32 cellular contexts compared by ENCODE assay signal in genomic region chr17:58283674-58284612, GRCh38. TPM values are rescaled to one million over a fixed set of nuclear protein-coding genes. Genes with fewer than 3 reads are reported as not detected.
DNase-seq lines count a peak whose midpoint lies in the region; ATAC-seq, FAIRE-seq and TF ChIP-seq lines count a peak whose summit lies in the region.
"Had no signal": no experiment of that assay in that cellular context is flagged by ENCODE, and none has a peak within 500 bp of the region (broad histone marks: within the 10 kb centered on the region; RNA-seq: fewer than 3 reads in every experiment).

No MANE protein-coding gene starts in this region.

- H3K4me1 Mint-ChIP-seq in GM23338 (peaks cover 23% of the 10 kb centered on the region), progenitor cell of endocrine pancreas (ENCODE audit: low read depth) (no peaks in the 10 kb centered on the region)
- H3K4me1 Mint-ChIP-seq: central memory CD8-positive, alpha-beta T cell had no signal

- H3K4ac ChIP-seq in H1 (replicated peaks; ENCODE audit: insufficient read length, low read depth, low read length) = no peak overlapping the region

- H3K23ac ChIP-seq in H1 (ENCODE audit: insufficient read length) = no peak overlapping the region

- H2BK120ac ChIP-seq in H1 (replicated peaks; ENCODE audit: low read depth, low read length) = no peak overlapping the region

- no peak for TF ChIP-seq POLR2A in H1 (IDR thresholded peaks at IDR 0.05; ENCODE audit: control extremely low read depth in 1 of 2, low read depth in 2 of 2, low read length in 2 of 2)
- no peak for TF ChIP-seq POLR2A in sigmoid colon (IDR thresholded peaks at IDR 0.05)
- TF ChIP-seq POLR2A in upper lobe of left lung (IDR thresholded peaks at IDR 0.05) = no peak

- no peak for TF ChIP-seq EP300 in H1 (IDR thresholded peaks at IDR 0.05; ENCODE audit: borderline replicate concordance in 1 of 2, low read depth in 2 of 2, low read length in 2 of 2)
- no peak for TF ChIP-seq EP300 in sigmoid colon (IDR thresholded peaks at IDR 0.05)
- no peak for TF ChIP-seq EP300 in upper lobe of left lung (IDR thresholded peaks at IDR 0.05)

- H3K4me2 ChIP-seq in GM23338 (no peak overlapping the region), H1 (ENCODE audit: insufficient read depth in 1 of 2, low read depth in 2 of 2, low read length in 2 of 2) (peak overlapping the region; percentile 9; a peak in 1 of 4 replicates)

- H3K9ac ChIP-seq in H1 (replicated peaks in 1 of 4; ENCODE audit: extremely low read depth in 1 of 4, low read depth in 3 of 4, low read length in 3 of 4) = no peak overlapping the region

- intact Hi-C loops in sigmoid colon (cut with DNase I) = no loop called here

- POLR2A ChIA-PET in H1 (lab: Charles Lee; ENCODE audit: partially characterized antibody) = interaction anchor here (0.9 to 2.5 kb wide), 10 partner anchors 10 to 348 kb away, joined by 3 to 9 read pairs (median 4); partner anchors contain the start of genes MTMR4 and RNF43

- peaks cover 5% of the 10 kb centered on the region; the same call in 1 of the 2 replicates for H3K9me2 ChIP-seq in GM23338 (ENCODE audit: insufficient read depth)

- H3F3A ChIP-seq in GM23338 (replicated peaks; ENCODE audit: low read depth) = no peaks in the 10 kb centered on the region

- H3K79me2 ChIP-seq in GM23338 (replicated peaks; ENCODE audit: insufficient read depth) = no peaks in the 10 kb centered on the region
- H3K79me2 ChIP-seq in H1 (ENCODE audit: control insufficient read depth in 1 of 2, insufficient read depth in 2 of 2, low read length in 2 of 2) = no peaks in the 10 kb centered on the region

- H3K9me3 Mint-ChIP-seq in GM23338 = no peaks in the 10 kb centered on the region
- no peaks in the 10 kb centered on the region for H3K9me3 Mint-ChIP-seq in progenitor cell of endocrine pancreas (ENCODE audit: low read depth)
- H3K9me3 Mint-ChIP-seq: activated T-helper 2 cell treated with anti-CD3 and anti-CD28 coated beads, Interferon-gamma antibody, Interleukin-2, Interleukin-4, amounts not matched to agents 10 μg/mL and 5 μg/mL and 100 μg/mL, durations not matched to agents 14 hours and 24 hours and 36 hours; central memory CD8-positive, alpha-beta T cell had no signal

- FAIRE-seq in H1 (lab: Jason Lieb, UNC) = no peak
- FAIRE-seq: A204.1, GM18507, small intestine, TTC549 had no signal

- peaks cover 10% of the 10 kb centered on the region for H3K27me3 Mint-ChIP-seq in GM23338 (ENCODE audit: insufficient read depth, low read depth, poor library complexity)
- peaks cover 29% of the 10 kb centered on the region for H3K27me3 Mint-ChIP-seq in progenitor cell of endocrine pancreas

- H3K4me3 ChIP-seq in GM23338 = no peak overlapping the region
- no peak overlapping the region for H3K4me3 ChIP-seq in H1 (ENCODE audit: extremely low read depth in 1 of 4, insufficient read depth in 2 of 4, low read depth in 3 of 4, low read length in 4 of 4)
- no peak overlapping the region for H3K4me3 ChIP-seq in sigmoid colon
- no peak overlapping the region for H3K4me3 ChIP-seq in upper lobe of left lung
- H3K4me3 ChIP-seq: ascending aorta, dorsolateral prefrontal cortex, mucosa of descending colon, psoas muscle, SJSA1 had no signal

- H2BK5ac ChIP-seq in H1 (ENCODE audit: low read depth, low read length) = peak overlapping the region; percentile 48; the same call in 1 of the 2 replicates

- CTCF ChIA-PET in H1 (lab: Charles Lee; ENCODE audit: partially characterized antibody) = interaction anchor here (0.9 to 2.3 kb wide), 13 partner anchors 10 to 152 kb away, joined by 3 to 14 read pairs (median 4); partner anchors contain the start of gene RNF43

- H3K27ac Mint-ChIP-seq in GM23338 (no peak overlapping the region), progenitor cell of endocrine pancreas (no peak overlapping the region)
- H3K27ac Mint-ChIP-seq: activated naive CD8-positive, alpha-beta T cell; activated T-helper 2 cell treated with anti-CD3 and anti-CD28 coated beads, Interferon-gamma antibody, Interleukin-2, Interleukin-4, amounts not matched to agents 10 μg/mL and 5 μg/mL and 100 μg/mL, durations not matched to agents 14 hours and 24 hours and 36 hours had no signal

- H3K56ac ChIP-seq in H1 (replicated peaks; ENCODE audit: insufficient read length, low read depth, low read length) = no peak overlapping the region

- no peak overlapping the region for H3K14ac ChIP-seq in H1 (ENCODE audit: insufficient read length)

- H3K27me3 ChIP-seq in GM23338 (ENCODE audit: insufficient read depth) (peaks cover 18% of the 10 kb centered on the region), H1 (replicated peaks in 1 of 4; ENCODE audit: control insufficient read depth in 3 of 4, extremely low read depth in 1 of 4, insufficient read depth in 3 of 4, low read length in 3 of 4) (peaks cover 0 to 4% (median 0%) of the 10 kb centered on the region in 4 experiments; a peak in 2 of 7 replicates), sigmoid colon (peaks cover 0 to 29% (median 11%) of the 10 kb centered on the region in 3 donors), upper lobe of left lung (peaks cover 0 to 5% (median 0%) of the 10 kb centered on the region in 4 donors)
- H3K27me3 ChIP-seq: ascending aorta had no signal

- H3K27ac ChIP-seq in GM23338 (ENCODE audit: low read depth) = no peak overlapping the region
- H3K27ac ChIP-seq in H1 (ENCODE audit: low read depth, low read length) = no peak overlapping the region
- no peak overlapping the region for H3K27ac ChIP-seq in sigmoid colon
- H3K27ac ChIP-seq in upper lobe of left lung = no peak overlapping the region
- H3K27ac ChIP-seq: ascending aorta, dorsolateral prefrontal cortex, psoas muscle, SJSA1 had no signal

- no peak overlapping the region for H4K5ac ChIP-seq in H1 (ENCODE audit: insufficient read length, low read depth, low read length)

- H3K4me1 ChIP-seq in GM23338 (ENCODE audit: insufficient read depth) (peaks cover 20% of the 10 kb centered on the region; the same call in 1 of the 2 replicates), H1 (replicated peaks in 1 of 4; ENCODE audit: control insufficient read depth in 3 of 4, insufficient read depth in 4 of 4, low read length in 3 of 4) (peaks cover 0 to 8% (median 4%) of the 10 kb centered on the region in 4 experiments; a peak in 5 of 7 replicates), sigmoid colon (peaks cover 0 to 5% (median 2%) of the 10 kb centered on the region in 4 donors), upper lobe of left lung (peaks cover 3 to 8% (median 5%) of the 10 kb centered on the region in 4 donors)
- H3K4me1 ChIP-seq: ascending aorta, BE2C, psoas muscle, SJSA1 had no signal

- peak overlapping the region; percentile 9 for H3K18ac ChIP-seq in H1 (ENCODE audit: extremely low read depth, low read length)

- no peak overlapping the region; the same call in 1 of the 2 replicates for H2BK15ac ChIP-seq in H1 (ENCODE audit: low read length)

- no peaks in the 10 kb centered on the region for H3K36me3 ChIP-seq in GM23338 (ENCODE audit: insufficient read depth)
- no peaks in the 10 kb centered on the region for H3K36me3 ChIP-seq in H1 (ENCODE audit: control insufficient read depth in 2 of 4, insufficient read depth in 4 of 4, low read length in 3 of 4)
- H3K36me3 ChIP-seq in sigmoid colon = no peaks in the 10 kb centered on the region
- no peaks in the 10 kb centered on the region for H3K36me3 ChIP-seq in upper lobe of left lung
- H3K36me3 ChIP-seq: ascending aorta, BE2C, SJSA1 had no signal

- no peaks in the 10 kb centered on the region for H3K79me1 ChIP-seq in H1 (ENCODE audit: low read depth, low read length)

- H4K91ac ChIP-seq in H1 (replicated peaks; ENCODE audit: insufficient read length, low read length) = peak overlapping the region; percentile 23

- no peaks in the 10 kb centered on the region for H3K9me3 ChIP-seq in H1 (ENCODE audit: insufficient read depth in 2 of 2, low read depth in 1 of 2, low read length in 1 of 2)
- no peaks in the 10 kb centered on the region for H3K9me3 ChIP-seq in sigmoid colon
- H3K9me3 ChIP-seq in upper lobe of left lung = no peaks in the 10 kb centered on the region
- H3K9me3 ChIP-seq: ascending aorta, BE2C, mucosa of descending colon, psoas muscle, SJSA1 had no signal

- H3K4me3 Mint-ChIP-seq in GM23338 (no peak overlapping the region), progenitor cell of endocrine pancreas (ENCODE audit: low read depth) (no peak overlapping the region)
- H3K4me3 Mint-ChIP-seq: activated naive CD8-positive, alpha-beta T cell; central memory CD8-positive, alpha-beta T cell had no signal

- peak overlapping the region; percentile 75; the same call in 1 of the 2 replicates for H2BK12ac ChIP-seq in H1 (ENCODE audit: low read depth, low read length)

- H2AK5ac ChIP-seq in H1 (ENCODE audit: low read depth, low read length) = no peak overlapping the region

- H4K20me1 ChIP-seq in GM23338 (replicated peaks; ENCODE audit: insufficient read depth) = no peaks in the 10 kb centered on the region
- H4K20me1 ChIP-seq in H1 (replicated peaks in 1 of 2; ENCODE audit: control insufficient read depth in 1 of 2, insufficient read depth in 2 of 2, low read length in 2 of 2) = no peaks in the 10 kb centered on the region

- WGBS in H1 (ENCODE audit: extremely low coverage in 1 of 2, insufficient coverage in 1 of 2, insufficient read length in 1 of 2, insufficient replicate concordance in 2 of 2, low coverage in 1 of 2, low lambda C conversion rate in 2 of 2, missing lambda C conversion rate in 1 of 2), 2 experiments = 70% methylated on average over 12 of the region's 12 CpGs; no CpG with 5 or more reads in 1 of the 2 experiments
- 75 to 77% methylated on average over 12 of the region's 12 CpGs for WGBS in sigmoid colon, 2 donors
- WGBS in upper lobe of left lung, 2 donors = 58 to 63% methylated on average over 11 to 12 of the region's 12 CpGs

- DNase-seq in NCI-H510A treated with DMSO at 0.1 percent for 48 hours (lab: John Stamatoyannopoulos, UW) = peak; percentile 21
- DNase-seq in NCI-H510A (lab: John Stamatoyannopoulos, UW) = no peak
- DNase-seq in GM23338 (ENCODE audit: low spot score) = no peak
- no peak for DNase-seq in H1 (ENCODE audit: low read depth in 1 of 2, low spot score in 2 of 2)
- peak; percentile 18 for DNase-seq in sigmoid colon
- no peak for DNase-seq in upper lobe of left lung
- no peak for DNase-seq in progenitor cell of endocrine pancreas (ENCODE audit: low spot score, unreplicated experiment)
- DNase-seq: activated CD4-positive, alpha-beta T cell treated with anti-CD3 and anti-CD28 coated beads for 4 hours; BE2C; mucosa of descending colon; NCI-H2029; NCI-H446 treated with DMSO at 0.1 percent for 48 hours; NK-92 treated with Interleukin-12 subunit alpha and Interleukin-12 subunit beta, amount 100 ng/mL, for 24 hours; psoas muscle; small intestine; stimulated activated CD4-positive, alpha-beta T cell treated with anti-CD3 and anti-CD28 coated beads, Interleukin-2, amount 100 ng/mL, for 24 hours; stimulated activated naive CD4-positive, alpha-beta T cell; T-helper 1 cell had no signal

- TF ChIP-seq CTCF in GM23338 (conservative IDR thresholded peaks at IDR 0.05; ENCODE audit: low read depth in 2 of 2) (no peak), H1 (IDR thresholded peaks at IDR 0.05; ENCODE audit: control extremely low read depth in 1 of 3, insufficient read depth in 1 of 3, low read depth in 1 of 3, low read length in 3 of 3) (no peak), sigmoid colon (IDR thresholded peaks at IDR 0.05) (no peak), upper lobe of left lung (IDR thresholded peaks at IDR 0.05) (no peak), progenitor cell of endocrine pancreas (IDR thresholded peaks at IDR 0.05; ENCODE audit: unreplicated experiment) (no peak)

- no peaks in the 10 kb centered on the region for H3K23me2 ChIP-seq in H1 (ENCODE audit: low read depth, low read length)

- peak; percentile 10 for ATAC-seq in GM23338
- ATAC-seq in GM21515 (IDR thresholded peaks at IDR 0.05; ENCODE audit: unreplicated experiment) = no peak
- no peak for ATAC-seq in upper lobe of left lung (ENCODE audit: low FRiP score in 2 of 2)
- ATAC-seq: mucosa of descending colon, psoas muscle had no signal

- no peaks in the 10 kb centered on the region for H3K36me3 Mint-ChIP-seq in GM23338 (ENCODE audit: low read depth)
- H3K36me3 Mint-ChIP-seq in progenitor cell of endocrine pancreas (ENCODE audit: insufficient read depth) = no peaks in the 10 kb centered on the region
- H3K36me3 Mint-ChIP-seq: activated naive CD8-positive, alpha-beta T cell had no signal

- peak overlapping the region; percentile 23; the same call in 1 of the 2 replicates for H2BK20ac ChIP-seq in H1 (ENCODE audit: low read length)

- no peak overlapping the region for H4K8ac ChIP-seq in H1 (ENCODE audit: extremely low read depth, insufficient read depth, low read length)

- H2AFZ ChIP-seq in GM23338 = peak overlapping the region; percentile 67
- H2AFZ ChIP-seq in H1 (ENCODE audit: low read length) = peak overlapping the region; percentile 5; the same call in 1 of the 2 replicates

- no peak for TF ChIP-seq RAD21 in H1 (IDR thresholded peaks at IDR 0.05 in 1 of 2, conservative IDR thresholded peaks at IDR 0.05 in 1 of 2; ENCODE audit: low read depth in 2 of 2, low read length in 2 of 2)

RNA-seq across cellular contexts. Expression of gene MPO, which starts 3.2 kb away (rescaled TPM):
- total RNA-seq in GM23338 (2014; rRNA removed; shearing (Covaris generic)) = 0.12 TPM in 1 of 2 replicates, not detected in the other
- 0.08 TPM in 1 of 2 replicates, not detected in the other for polyA plus RNA-seq in GM23338 (2016; fragmentation: Nextera tagmentation; extraction: Ambion mirVana)
- total RNA-seq in H1 (2021; fragmentation: NEBNext Ultra II Directional; extraction: Animal tissue kit (Norgen Biotek cat#: 25700)) = 0.74 TPM in 1 of 2 replicates, not detected in the other
- 0.06 and 0.13 TPM in 2 replicates for polyA plus RNA-seq in H1 (2011; rRNA removed)
- 0.08 TPM for polyA plus RNA-seq in H1 (2011; cell fraction: cytosol; rRNA removed)
- polyA plus RNA-seq in H1 (2011; cell fraction: nucleus; rRNA removed) = 0.61 TPM
- polyA plus RNA-seq in H1 (2012, experiment 1 of 2) = not detected in 4 replicates
- 0.04 TPM for polyA plus RNA-seq in H1 (2012, experiment 2 of 2)
- polyA plus RNA-seq in H1 (2013, experiment 1 of 2) = 0.04 TPM
- 0.09 TPM for polyA plus RNA-seq in H1 (2013, experiment 2 of 2)
- not detected in 2 replicates for polyA minus RNA-seq in H1 (2011; rRNA and poly(A)+ RNA removed)
- polyA minus RNA-seq in H1 (2011; cell fraction: cytosol; rRNA and poly(A)+ RNA removed) = not detected
- polyA minus RNA-seq in H1 (2011; cell fraction: nucleus; rRNA and poly(A)+ RNA removed) = not detected
- under 1 TPM in 1 of 4 donors, not detected in 3; 0.36 TPM for total RNA-seq in sigmoid colon
- polyA plus RNA-seq in sigmoid colon = under 1 TPM in 1 of 3 donors, not detected in 2; 0.44 TPM
- 1 to 10 TPM in 4 of 6 donors, under 1 TPM in 2; 0.71 to 4.6 (median 1.0) TPM for total RNA-seq in upper lobe of left lung
- total RNA-seq in progenitor cell of endocrine pancreas = not detected in 2 replicates
- total RNA-seq: activated T-helper 2 cell treated with anti-CD3 and anti-CD28 coated beads, Interferon-gamma antibody, Interleukin-2, Interleukin-4, amounts not matched to agents 10 μg/mL and 5 μg/mL and 100 μg/mL, durations not matched to agents 14 hours and 24 hours and 36 hours; epithelial cell of proximal tubule; fibroblast of villous mesenchyme; SJSA1 had no signal
- polyA plus RNA-seq: neural cell had no signal

RNA-seq across cellular contexts. Expression of gene TSPOAP1, which starts 44.7 kb away (rescaled TPM):
- total RNA-seq in GM23338 (2014; rRNA removed; shearing (Covaris generic)) = 11.8 and 12.9 TPM in 2 replicates
- polyA plus RNA-seq in GM23338 (2016; fragmentation: Nextera tagmentation; extraction: Ambion mirVana) (6.3 and 7.3 TPM in 2 replicates), H1 (2011; rRNA removed) (7.6 and 9.8 TPM in 2 replicates), sigmoid colon (1 to 10 TPM in 2 of 3 donors, under 1 TPM in 1; 0.69 to 7.2 (median 3.6) TPM)
- 9.2 and 9.8 TPM in 2 replicates for total RNA-seq in H1 (2021; fragmentation: NEBNext Ultra II Directional; extraction: Animal tissue kit (Norgen Biotek cat#: 25700))
- 13.8 TPM for polyA plus RNA-seq in H1 (2011; cell fraction: cytosol; rRNA removed)
- 69.7 TPM for polyA plus RNA-seq in H1 (2011; cell fraction: nucleus; rRNA removed)
- polyA plus RNA-seq in H1 (2012, experiment 1 of 2) = 14.7 to 18.9 TPM (median 15.9 TPM) in 4 replicates
- polyA plus RNA-seq in H1 (2012, experiment 2 of 2) = 6.2 TPM
- 4.8 TPM for polyA plus RNA-seq in H1 (2013, experiment 1 of 2)
- polyA plus RNA-seq in H1 (2013, experiment 2 of 2) = 4.1 TPM
- 2.9 and 6.6 TPM in 2 replicates for polyA minus RNA-seq in H1 (2011; rRNA and poly(A)+ RNA removed)
- 5.8 TPM for polyA minus RNA-seq in H1 (2011; cell fraction: cytosol; rRNA and poly(A)+ RNA removed)
- polyA minus RNA-seq in H1 (2011; cell fraction: nucleus; rRNA and poly(A)+ RNA removed) = 8.9 TPM
- total RNA-seq in sigmoid colon (10 to 100 TPM; 12.5 to 28.4 (median 17.0) TPM), upper lobe of left lung (10 to 100 TPM; 14.0 to 50.3 (median 24.1) TPM), progenitor cell of endocrine pancreas (101 and 105 TPM in 2 replicates)

RNA-seq across cellular contexts. Expression of gene LPO, which starts 45.6 kb away (rescaled TPM):
- total RNA-seq in GM23338 (2014; rRNA removed; shearing (Covaris generic)) = 0.35 and 0.62 TPM in 2 replicates
- 0.13 and 0.50 TPM in 2 replicates for polyA plus RNA-seq in GM23338 (2016; fragmentation: Nextera tagmentation; extraction: Ambion mirVana)
- 0.44 and 0.52 TPM in 2 replicates for total RNA-seq in H1 (2021; fragmentation: NEBNext Ultra II Directional; extraction: Animal tissue kit (Norgen Biotek cat#: 25700))
- polyA plus RNA-seq in H1 (2011; rRNA removed) = 0.38 and 0.46 TPM in 2 replicates
- 0.40 TPM for polyA plus RNA-seq in H1 (2011; cell fraction: cytosol; rRNA removed)
- polyA plus RNA-seq in H1 (2011; cell fraction: nucleus; rRNA removed) = 0.23 TPM
- 0.17 to 0.61 TPM (median 0.40 TPM) in 4 replicates for polyA plus RNA-seq in H1 (2012, experiment 1 of 2)
- polyA plus RNA-seq in H1 (2012, experiment 2 of 2) = 0.17 TPM
- 0.20 TPM for polyA plus RNA-seq in H1 (2013, experiment 1 of 2)
- 0.26 TPM for polyA plus RNA-seq in H1 (2013, experiment 2 of 2)
- polyA minus RNA-seq in H1 (2011; rRNA and poly(A)+ RNA removed) = 0.51 and 0.85 TPM in 2 replicates
- polyA minus RNA-seq in H1 (2011; cell fraction: cytosol; rRNA and poly(A)+ RNA removed) = not detected
- not detected for polyA minus RNA-seq in H1 (2011; cell fraction: nucleus; rRNA and poly(A)+ RNA removed)
- not detected for total RNA-seq in sigmoid colon
- polyA plus RNA-seq in sigmoid colon = not detected
- not detected for total RNA-seq in upper lobe of left lung
- total RNA-seq in progenitor cell of endocrine pancreas = 0.16 TPM in 1 of 2 replicates, not detected in the other
- total RNA-seq: activated T-helper 2 cell treated with anti-CD3 and anti-CD28 coated beads, Interferon-gamma antibody, Interleukin-2, Interleukin-4, amounts not matched to agents 10 μg/mL and 5 μg/mL and 100 μg/mL, durations not matched to agents 14 hours and 24 hours and 36 hours; ascending aorta; epithelial cell of proximal tubule; fibroblast of villous mesenchyme; liver; mucosa of descending colon; psoas muscle; SJSA1 had no signal
- polyA plus RNA-seq: liver, neural cell had no signal

Comparison
In these comparisons a context has a peak if more than half of its experiments do, and no peak if none do; other contexts are left out.
1. DNase-seq: peak in NCI-H510A treated with DMSO at 0.1 percent for 48 hours (single experiment) and sigmoid colon (single experiment); none in NCI-H510A (single experiment), GM23338 (single experiment), H1 (0 of 2), upper lobe of left lung (0 of 2) and progenitor cell of endocrine pancreas (single experiment).